12 cellular contexts compared by ENCODE assay signal in the genomic region with DNA sequence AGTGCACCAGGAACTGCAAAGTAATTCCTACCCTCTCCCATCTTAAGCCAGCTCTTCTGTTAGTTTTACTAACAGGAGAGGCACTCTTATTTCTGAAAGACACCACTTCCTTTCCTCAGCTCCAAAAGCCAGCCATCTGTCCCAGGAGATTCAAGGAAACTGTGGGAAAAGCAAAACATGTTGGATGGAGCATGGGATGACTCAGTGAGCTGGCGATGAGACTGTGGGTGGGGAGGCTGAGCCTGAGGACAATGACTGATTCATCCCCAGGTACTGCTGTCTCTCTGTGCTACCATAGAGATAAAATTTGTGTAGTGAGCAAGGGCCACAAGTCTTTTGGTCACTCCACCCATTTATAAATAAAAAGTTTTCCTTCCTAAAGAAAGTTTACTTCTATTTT.
DNase-seq lines count a peak whose midpoint lies in the region; ATAC-seq, FAIRE-seq and TF ChIP-seq lines count a peak whose summit lies in the region.
"Had no signal": no experiment of that assay in that cellular context is flagged by ENCODE, and none has a peak within 500 bp of the region (broad histone marks: within the 10 kb centered on the region; RNA-seq: fewer than 3 reads in every experiment).

No MANE protein-coding gene starts in this region.

- no peaks in the 10 kb centered on the region for H3K27me3 ChIP-seq in neural progenitor cell

- FAIRE-seq in RCC 7860 (lab: Jason Lieb, UNC): peak; percentile 22

- H3K4me1 ChIP-seq in neural progenitor cell: peaks cover under 1% of the 10 kb centered on the region

- no peak for ATAC-seq in HG03432 (IDR thresholded peaks at IDR 0.05; ENCODE audit: unreplicated experiment)

- no peak overlapping the region for H3K27ac Mint-ChIP-seq in neural progenitor cell
- no peak overlapping the region for H3K27ac Mint-ChIP-seq in Calu3 (ENCODE audit: unreplicated experiment)
- H3K27ac Mint-ChIP-seq: CD8-positive, alpha-beta memory T cell had no signal

- H3K36me3 Mint-ChIP-seq in neural progenitor cell (no peaks in the 10 kb centered on the region), Calu3 (ENCODE audit: insufficient read depth, unreplicated experiment) (no peaks in the 10 kb centered on the region)
- H3K36me3 Mint-ChIP-seq: CD8-positive, alpha-beta memory T cell had no signal

- no peak overlapping the region for H3K4me3 ChIP-seq in neural progenitor cell

- TF ChIP-seq CTCF in neural progenitor cell (IDR thresholded peaks at IDR 0.05) (no peak), Calu3 (IDR thresholded peaks at IDR 0.05; ENCODE audit: unreplicated experiment) (no peak)

- intact Hi-C loops in Calu3 (cut with micrococcal nuclease; ENCODE audit: unreplicated experiment): no loop called here

- in situ Hi-C loops in Caki2 (cut with HindIII; ENCODE audit: low pct_unique_long_range_greater_than_20kb, low sequenced_read_pairs): no loop called here

- H3K27me3 Mint-ChIP-seq in neural progenitor cell (ENCODE audit: insufficient read depth, low read depth) (no peaks in the 10 kb centered on the region), Calu3 (ENCODE audit: unreplicated experiment) (no peaks in the 10 kb centered on the region)

- no peak overlapping the region for H3K9ac ChIP-seq in neural progenitor cell

- no peaks in the 10 kb centered on the region for H3F3A ChIP-seq in neural progenitor cell (ENCODE audit: low read depth)

- H3K27ac ChIP-seq in neural progenitor cell: no peak overlapping the region

- H3K4me2 ChIP-seq in neural progenitor cell: no peak overlapping the region

- H3K9me3 ChIP-seq in neural progenitor cell (ENCODE audit: low read depth): no peaks in the 10 kb centered on the region

- H4K20me1 ChIP-seq in neural progenitor cell (ENCODE audit: low read depth): no peaks in the 10 kb centered on the region

- H3K4me1 Mint-ChIP-seq in neural progenitor cell: peaks cover 6% of the 10 kb centered on the region
- H3K4me1 Mint-ChIP-seq in Calu3 (ENCODE audit: low read depth, unreplicated experiment): peaks cover 16% of the 10 kb centered on the region
- H3K4me1 Mint-ChIP-seq: CD8-positive, alpha-beta memory T cell had no signal

- H3K9me3 Mint-ChIP-seq in neural progenitor cell (no peaks in the 10 kb centered on the region), Calu3 (ENCODE audit: low read depth, unreplicated experiment) (no peaks in the 10 kb centered on the region)

- CTCF ChIA-PET in Calu3 (lab: Charles Lee): interaction anchor here (1.5 kb wide), 1 partner anchor 21 kb away, joined by 5 read pairs; no protein-coding TSS in a partner anchor

- H2AFZ ChIP-seq in neural progenitor cell (replicated peaks): peak overlapping the region; percentile 37

- no peaks in the 10 kb centered on the region for H3K79me2 ChIP-seq in neural progenitor cell (ENCODE audit: low read depth)

- DNase-seq in Caki2 (ENCODE audit: low read depth) (peak; percentile 83), RCC 7860 (ENCODE audit: low spot score) (peak; percentile 54), fibroblast of gingiva (ENCODE audit: low read depth) (peak; percentile 9), neural progenitor cell (ENCODE audit: low spot score) (no peak), Calu3 (no peak), SIG-M5 (lab: John Stamatoyannopoulos, UW) (no peak), activated gamma-delta T cell treated with Interleukin-2 at 50 U/mL for 16 hours (no peak)
- DNase-seq: activated CD4-positive, alpha-beta T cell treated with anti-CD3 and anti-CD28 coated beads, Interleukin-2, amount 50 U/mL, for 48 hours; CD8-positive, alpha-beta memory T cell; retina; stimulated activated naive CD4-positive, alpha-beta T cell had no signal

- no TSS peak for BruUV-seq in Calu3 (replicated peaks; lab: Mats Ljungman, UMichigan)

- no peaks in the 10 kb centered on the region for H3K36me3 ChIP-seq in neural progenitor cell

- H3K4me3 Mint-ChIP-seq in neural progenitor cell (no peak overlapping the region), Calu3 (ENCODE audit: low read depth, unreplicated experiment) (no peak overlapping the region)
- H3K4me3 Mint-ChIP-seq: CD8-positive, alpha-beta memory T cell had no signal

Comparison
In these comparisons a context has a peak if more than half of its experiments do, and no peak if none do; other contexts are left out.
1. DNase-seq: peak in Caki2 (single experiment), RCC 7860 (single experiment) and fibroblast of gingiva (single experiment); none in neural progenitor cell (single experiment), Calu3 (single experiment), SIG-M5 (single experiment) and activated gamma-delta T cell treated with Interleukin-2 at 50 U/mL for 16 hours (single experiment).